23 cellular contexts compared by ENCODE assay signal in the genomic region with DNA sequence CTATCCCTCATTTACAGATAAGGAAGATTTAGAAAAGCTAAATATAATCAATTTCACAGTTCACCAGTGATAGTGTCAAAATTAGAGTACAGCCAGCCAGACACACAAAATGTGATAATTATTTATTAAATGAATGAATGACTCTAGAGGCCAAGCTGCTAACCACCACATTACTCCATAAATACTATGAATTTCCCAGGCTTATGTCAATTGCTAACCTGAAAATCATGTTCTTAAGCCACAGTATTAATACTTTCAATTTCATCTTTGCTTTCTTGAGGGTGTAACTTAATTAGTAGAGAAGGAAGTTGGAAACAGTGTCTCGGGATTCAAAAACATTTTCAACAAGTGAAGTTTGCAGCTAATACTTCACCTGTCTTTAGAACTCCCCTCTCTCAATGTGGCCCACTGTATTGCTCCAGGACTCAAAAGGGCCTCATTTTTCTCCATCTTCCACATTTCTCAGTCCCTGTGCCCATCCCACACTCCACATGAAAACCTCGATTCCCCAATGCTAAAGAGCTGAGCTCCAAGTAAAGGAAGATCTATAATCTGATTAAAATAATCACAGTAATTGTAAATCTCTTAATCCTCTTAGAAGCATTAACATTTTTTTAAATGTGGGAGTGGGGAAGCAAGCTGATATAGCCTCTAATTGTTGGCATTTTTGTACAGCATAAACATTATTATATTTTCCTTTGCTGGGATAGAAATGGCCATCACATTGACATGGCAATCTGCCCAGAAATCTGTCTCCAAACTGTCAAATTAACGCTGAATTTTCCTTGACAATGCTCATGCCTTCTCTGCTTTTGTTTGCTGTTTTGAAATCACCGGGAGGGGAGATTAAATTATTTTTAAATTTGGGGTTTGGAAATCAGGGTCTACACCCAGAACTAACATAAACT.
DNase-seq lines count a peak whose midpoint lies in the region; ATAC-seq and TF ChIP-seq lines count a peak whose summit lies in the region.
"Had no signal": no experiment of that assay in that cellular context is flagged by ENCODE, and none has a peak within 500 bp of the region (broad histone marks: within the 10 kb centered on the region; RNA-seq: fewer than 3 reads in every experiment).

No MANE protein-coding gene starts in this region.

- no peak overlapping the region for H3K4me2 ChIP-seq in neural cell (ENCODE audit: low read length)

- TF ChIP-seq EP300 in neural cell (conservative IDR thresholded peaks at IDR 0.05; ENCODE audit: poor library complexity, severe bottlenecking): peak; percentile 19

- H3K4me3 ChIP-seq in choroid plexus epithelial cell (ENCODE audit: low read depth, low read length) (no peak overlapping the region), neural cell (ENCODE audit: low read length) (no peak overlapping the region), heart left ventricle (no peak overlapping the region)
- H3K4me3 ChIP-seq: pancreas, SJCRH30, transverse colon had no signal

- H3K9me3 ChIP-seq in neural cell (ENCODE audit: low read length) (no peaks in the 10 kb centered on the region), heart left ventricle (peaks cover 0 to 6% (median 0%) of the 10 kb centered on the region in 12 donors)
- H3K9me3 ChIP-seq: pancreas, SJCRH30, transverse colon had no signal

- no peaks in the 10 kb centered on the region for H3F3A ChIP-seq in neural cell (ENCODE audit: insufficient read depth, low read length, poor library complexity, severe bottlenecking)

- no peak for ATAC-seq in heart left ventricle
- ATAC-seq in HG02981 (IDR thresholded peaks at IDR 0.05; ENCODE audit: unreplicated experiment): no peak
- ATAC-seq: Panc1, pancreas, right cardiac atrium had no signal

- no peaks in the 10 kb centered on the region for H3K9me2 ChIP-seq in neural cell (ENCODE audit: insufficient read depth, low read length)

- no peak for TF ChIP-seq POLR2A in heart left ventricle (IDR thresholded peaks at IDR 0.05)

- TF ChIP-seq CTCF in choroid plexus epithelial cell (conservative IDR thresholded peaks at IDR 0.05; ENCODE audit: low read depth, low read length) (no peak), neural cell (IDR thresholded peaks at IDR 0.05; ENCODE audit: poor library complexity, severe bottlenecking) (no peak), heart left ventricle (IDR thresholded peaks at IDR 0.05) (no peak)

- H3K27ac ChIP-seq in neural cell (ENCODE audit: low read length): no peak overlapping the region
- no peak overlapping the region for H3K27ac ChIP-seq in heart left ventricle
- H3K27ac ChIP-seq: pancreas, SJCRH30, transverse colon had no signal

- H3K79me2 ChIP-seq in neural cell (replicated peaks; ENCODE audit: insufficient read depth, low read length): peaks cover 90% of the 10 kb centered on the region

- H2AFZ ChIP-seq in neural cell (ENCODE audit: low read depth, low read length): no peak overlapping the region

- H3K9ac ChIP-seq in neural cell (ENCODE audit: low read length): no peak overlapping the region

- 38 to 53% (median 47%) methylated on average over 4 of the region's 4 CpGs for WGBS in heart left ventricle, 4 donors

- TF ChIP-seq RAD21 in neural cell (conservative IDR thresholded peaks at IDR 0.05): no peak

- no peaks in the 10 kb centered on the region for H4K20me1 ChIP-seq in neural cell (ENCODE audit: insufficient read depth)

- intact Hi-C loops in heart left ventricle (cut with DNase I): no loop called here

- H3K36me3 ChIP-seq in neural cell (ENCODE audit: insufficient read depth, low read length) (no peaks in the 10 kb centered on the region), heart left ventricle (no peaks in the 10 kb centered on the region)
- H3K36me3 ChIP-seq: pancreas, transverse colon had no signal

- peaks cover 0 to 6% (median 0%) of the 10 kb centered on the region in 12 donors for H3K4me1 ChIP-seq in heart left ventricle
- H3K4me1 ChIP-seq: pancreas, SJCRH30, transverse colon had no signal

- DNase-seq in NCI-H146 (lab: John Stamatoyannopoulos, UW): peak; percentile 28
- DNase-seq in NCI-H146 treated with DMSO at 0.1 percent for 48 hours (lab: John Stamatoyannopoulos, UW; ENCODE audit: unreplicated experiment): no peak
- DNase-seq in NCI-H524 (lab: John Stamatoyannopoulos, UW): peak; percentile 69 to 74
- DNase-seq in choroid plexus epithelial cell (ENCODE audit: low read depth): peak; percentile 29
- DNase-seq in DMS114 treated with DMSO at 0.1 percent for 48 hours (lab: John Stamatoyannopoulos, UW; ENCODE audit: unreplicated experiment): no peak
- no peak for DNase-seq in heart left ventricle
- DNase-seq: 8988T; activated CD4-positive, alpha-beta T cell treated with anti-CD3 and anti-CD28 coated beads, Interleukin-2, amount 50 U/mL, for 1 hour; activated naive CD8-positive, alpha-beta T cell treated with anti-CD3 and anti-CD28 coated beads, Interleukin-2, amount 10 ng/mL, durations not matched to agents 7 days and 5 days; AML-193; erythroblast; Kasumi-1; naive B cell; NCI-H1092; NCI-H2107; pancreas; right cardiac atrium; SJCRH30; T-helper 2 cell; transverse colon had no signal

- H3K27me3 ChIP-seq in neural cell (ENCODE audit: insufficient read depth, low read depth, low read length) (no peaks in the 10 kb centered on the region), heart left ventricle (no peaks in the 10 kb centered on the region)
- H3K27me3 ChIP-seq: pancreas, SJCRH30, transverse colon had no signal

TF ChIP-seq in neural cell, 6 proteins besides CTCF, POLR2A, EP300 and RAD21:
- TF ChIP-seq TAF1 (IDR thresholded peaks at IDR 0.05; ENCODE audit: low read depth) (no peak), POLR2AphosphoS5 (IDR thresholded peaks at IDR 0.05) (no peak), SMC3 (conservative IDR thresholded peaks at IDR 0.05; ENCODE audit: poor library complexity) (no peak), EZH2 (IDR thresholded peaks at IDR 0.05; ENCODE audit: borderline replicate concordance, insufficient read depth, low read length, poor library complexity, severe bottlenecking) (no peak), MXI1 (conservative IDR thresholded peaks at IDR 0.05; ENCODE audit: poor library complexity, severe bottlenecking) (no peak)
- TF ChIP-seq, protein P1, sequence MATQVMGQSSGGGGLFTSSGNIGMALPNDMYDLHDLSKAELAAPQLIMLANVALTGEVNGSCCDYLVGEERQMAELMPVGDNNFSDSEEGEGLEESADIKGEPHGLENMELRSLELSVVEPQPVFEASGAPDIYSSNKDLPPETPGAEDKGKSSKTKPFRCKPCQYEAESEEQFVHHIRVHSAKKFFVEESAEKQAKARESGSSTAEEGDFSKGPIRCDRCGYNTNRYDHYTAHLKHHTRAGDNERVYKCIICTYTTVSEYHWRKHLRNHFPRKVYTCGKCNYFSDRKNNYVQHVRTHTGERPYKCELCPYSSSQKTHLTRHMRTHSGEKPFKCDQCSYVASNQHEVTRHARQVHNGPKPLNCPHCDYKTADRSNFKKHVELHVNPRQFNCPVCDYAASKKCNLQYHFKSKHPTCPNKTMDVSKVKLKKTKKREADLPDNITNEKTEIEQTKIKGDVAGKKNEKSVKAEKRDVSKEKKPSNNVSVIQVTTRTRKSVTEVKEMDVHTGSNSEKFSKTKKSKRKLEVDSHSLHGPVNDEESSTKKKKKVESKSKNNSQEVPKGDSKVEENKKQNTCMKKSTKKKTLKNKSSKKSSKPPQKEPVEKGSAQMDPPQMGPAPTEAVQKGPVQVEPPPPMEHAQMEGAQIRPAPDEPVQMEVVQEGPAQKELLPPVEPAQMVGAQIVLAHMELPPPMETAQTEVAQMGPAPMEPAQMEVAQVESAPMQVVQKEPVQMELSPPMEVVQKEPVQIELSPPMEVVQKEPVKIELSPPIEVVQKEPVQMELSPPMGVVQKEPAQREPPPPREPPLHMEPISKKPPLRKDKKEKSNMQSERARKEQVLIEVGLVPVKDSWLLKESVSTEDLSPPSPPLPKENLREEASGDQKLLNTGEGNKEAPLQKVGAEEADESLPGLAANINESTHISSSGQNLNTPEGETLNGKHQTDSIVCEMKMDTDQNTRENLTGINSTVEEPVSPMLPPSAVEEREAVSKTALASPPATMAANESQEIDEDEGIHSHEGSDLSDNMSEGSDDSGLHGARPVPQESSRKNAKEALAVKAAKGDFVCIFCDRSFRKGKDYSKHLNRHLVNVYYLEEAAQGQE (IDR thresholded peaks at IDR 0.05; ENCODE audit: borderline replicate concordance): no peak

Comparison
In these comparisons a context has a peak if more than half of its experiments do, and no peak if none do; other contexts are left out.
1. DNase-seq: peak in NCI-H146 (single experiment), NCI-H524 (2 of 2) and choroid plexus epithelial cell (single experiment); none in NCI-H146 treated with DMSO at 0.1 percent for 48 hours (single experiment), DMS114 treated with DMSO at 0.1 percent for 48 hours (single experiment) and heart left ventricle (0 of 5).